16 cellular contexts compared by ENCODE assay signal in genomic region chr7:26858229-26858568, GRCh38. TPM values are rescaled to one million over a fixed set of nuclear protein-coding genes. Genes with fewer than 3 reads are reported as not detected.
A peak's percentile ranks its signal among the peaks of the same experiment; 100 is the strongest.
DNase-seq lines count a peak whose midpoint lies in the region; ATAC-seq, FAIRE-seq and TF ChIP-seq lines count a peak whose summit lies in the region.
"Had no signal": no experiment of that assay in that cellular context is flagged by ENCODE, and none has a peak within 500 bp of the region (broad histone marks: within the 10 kb centered on the region; RNA-seq: fewer than 3 reads in every experiment).

No MANE protein-coding gene starts in this region.

- H3K9me2 ChIP-seq in GM23338 (ENCODE audit: insufficient read depth): no peaks in the 10 kb centered on the region

- FAIRE-seq in astrocyte (lab: Jason Lieb, UNC) (no peak), small intestine (lab: Jason Lieb, UNC) (no peak)
- FAIRE-seq: GM12891 had no signal

- H3K79me2 ChIP-seq in GM23338 (replicated peaks; ENCODE audit: insufficient read depth): no peaks in the 10 kb centered on the region
- H3K79me2 ChIP-seq in astrocyte (ENCODE audit: insufficient read depth, low read length): no peaks in the 10 kb centered on the region

- H3F3A ChIP-seq in GM23338 (replicated peaks; ENCODE audit: low read depth): no peaks in the 10 kb centered on the region

- peaks cover 93% of the 10 kb centered on the region for H3K27me3 ChIP-seq in GM23338 (ENCODE audit: insufficient read depth)
- H3K27me3 ChIP-seq in astrocyte (ENCODE audit: insufficient read depth, low read length): peaks cover 62% of the 10 kb centered on the region
- peaks cover 98% of the 10 kb centered on the region for H3K27me3 ChIP-seq in iPS-20b (ENCODE audit: insufficient read depth, low read length)
- peaks cover 0 to 4% of the 10 kb centered on the region in 2 donors for H3K27me3 ChIP-seq in small intestine (ENCODE audit: control insufficient read depth in 2 of 2, insufficient read depth in 2 of 2, low read length in 2 of 2)

- H3K4me2 ChIP-seq in GM23338 (peak overlapping the region; percentile 76), astrocyte (ENCODE audit: low read length) (no peak overlapping the region)

- H3K4me3 ChIP-seq in GM23338 (peak overlapping the region; percentile 49; the same call in 1 of the 2 replicates), astrocyte (ENCODE audit: insufficient read depth, low read depth, low read length) (no peak overlapping the region), iPS-20b (ENCODE audit: low read length) (peak overlapping the region; percentile 61), small intestine (ENCODE audit: low read depth in 1 of 2, low read length in 2 of 2) (no peak overlapping the region)
- H3K4me3 ChIP-seq: uterus had no signal

- 51 to 63% (median 59%) methylated on average over 4 of the region's 4 CpGs for WGBS in small intestine, 3 donors

- H3K9me3 Mint-ChIP-seq in GM23338 (no peaks in the 10 kb centered on the region), astrocyte (ENCODE audit: unreplicated experiment) (no peaks in the 10 kb centered on the region)

- no peak overlapping the region for H3K9ac ChIP-seq in astrocyte (ENCODE audit: low read length)
- no peak overlapping the region for H3K9ac ChIP-seq in iPS-20b (ENCODE audit: low read depth, low read length)

- no peak for TF ChIP-seq CTCF in GM23338 (conservative IDR thresholded peaks at IDR 0.05; ENCODE audit: low read depth in 2 of 2)
- no peak for TF ChIP-seq CTCF in astrocyte (IDR thresholded peaks at IDR 0.05; ENCODE audit: insufficient read depth, low read depth, low read length)

- H3K36me3 ChIP-seq in GM23338 (ENCODE audit: insufficient read depth) (no peaks in the 10 kb centered on the region), astrocyte (ENCODE audit: insufficient read depth, low read length) (no peaks in the 10 kb centered on the region), iPS-20b (ENCODE audit: insufficient read depth, low read depth, low read length) (no peaks in the 10 kb centered on the region), small intestine (ENCODE audit: control insufficient read depth in 2 of 2, insufficient read depth in 2 of 2, low read length in 2 of 2) (no peaks in the 10 kb centered on the region)
- H3K36me3 ChIP-seq: left ventricle myocardium inferior, right atrium auricular region, uterus had no signal

- H3K4me1 ChIP-seq in GM23338 (ENCODE audit: insufficient read depth) (peaks cover 30% of the 10 kb centered on the region), astrocyte (ENCODE audit: insufficient read depth, low read length) (no peaks in the 10 kb centered on the region), iPS-20b (ENCODE audit: insufficient read depth, low read length) (0 out of 2 replicates have a peak, but pooled peaks cover 2% of the 10 kb centered on the region), small intestine (ENCODE audit: control insufficient read depth in 2 of 2, insufficient read depth in 1 of 2, low read depth in 1 of 2, low read length in 1 of 2) (no peaks in the 10 kb centered on the region)
- H3K4me1 ChIP-seq: left ventricle myocardium inferior, right atrium auricular region, uterus had no signal

- H4K20me1 ChIP-seq in GM23338 (replicated peaks; ENCODE audit: insufficient read depth) (peaks cover 21% of the 10 kb centered on the region), astrocyte (ENCODE audit: insufficient read depth, low read length) (peaks cover 6% of the 10 kb centered on the region)

- H3K27ac Mint-ChIP-seq in GM23338: no peak overlapping the region
- H3K27ac Mint-ChIP-seq in astrocyte (ENCODE audit: unreplicated experiment): no peak overlapping the region

- DNase-seq in GM23338 (ENCODE audit: low spot score): peak; percentile 4
- DNase-seq in astrocyte (ENCODE audit: low read depth): no peak
- no peak for DNase-seq in small intestine
- DNase-seq in NCI-H1105 (lab: John Stamatoyannopoulos, UW): no peak
- no peak for DNase-seq in cerebellar nuclear complex (lab: John Stamatoyannopoulos, UW)
- DNase-seq in activated effector memory CD4-positive, alpha-beta T cell treated with Interleukin-2 at 50 U/mL for 16 hours: no peak
- DNase-seq: activated CD4-positive, alpha-beta T cell treated with anti-CD3 and anti-CD28 coated beads, Interleukin-2, amount 50 U/mL, for 48 hours; activated naive CD4-positive, alpha-beta T cell treated with Interleukin-2 at 50 U/mL for 16 hours; DMS153; Karpas-422; left ventricle myocardium inferior; uterus had no signal

- H3K4me3 Mint-ChIP-seq in GM23338: peak overlapping the region; percentile 72
- H3K4me3 Mint-ChIP-seq in astrocyte (ENCODE audit: unreplicated experiment): peak overlapping the region; percentile 81

- H3K9me3 ChIP-seq in astrocyte (ENCODE audit: insufficient read depth, low read depth, low read length): no peaks in the 10 kb centered on the region
- H3K9me3 ChIP-seq in iPS-20b (ENCODE audit: insufficient read depth, low read depth, low read length): no peaks in the 10 kb centered on the region
- no peaks in the 10 kb centered on the region for H3K9me3 ChIP-seq in small intestine (ENCODE audit: control insufficient read depth, low read depth)
- H3K9me3 ChIP-seq: left ventricle myocardium inferior, right atrium auricular region, uterus had no signal

- H3K27ac ChIP-seq in GM23338 (ENCODE audit: low read depth) (no peak overlapping the region), astrocyte (ENCODE audit: low read depth, low read length) (no peak overlapping the region), iPS-20b (ENCODE audit: low read length) (no peak overlapping the region), small intestine (ENCODE audit: low read depth in 1 of 2, low read length in 1 of 2) (peak overlapping the region; percentile 24 to 80)
- H3K27ac ChIP-seq: left ventricle myocardium inferior, right atrium auricular region had no signal

- H3K4me1 Mint-ChIP-seq in GM23338: peaks cover 26% of the 10 kb centered on the region
- peaks cover 1% of the 10 kb centered on the region for H3K4me1 Mint-ChIP-seq in astrocyte (ENCODE audit: low read depth, unreplicated experiment)

- peaks cover 42% of the 10 kb centered on the region for H3K27me3 Mint-ChIP-seq in GM23338 (ENCODE audit: insufficient read depth, low read depth, poor library complexity)
- H3K27me3 Mint-ChIP-seq in astrocyte (ENCODE audit: low read depth, unreplicated experiment): peaks cover 44% of the 10 kb centered on the region

- H3K36me3 Mint-ChIP-seq in GM23338 (ENCODE audit: low read depth): no peaks in the 10 kb centered on the region
- no peaks in the 10 kb centered on the region for H3K36me3 Mint-ChIP-seq in astrocyte (ENCODE audit: low read depth, unreplicated experiment)

- H2AFZ ChIP-seq in GM23338: no peak overlapping the region
- H2AFZ ChIP-seq in astrocyte (ENCODE audit: low read depth, low read length): no peak overlapping the region

- peak; percentile 56; the same call in 2 of the 3 replicates for ATAC-seq in GM23338
- ATAC-seq in HG03469 (IDR thresholded peaks at IDR 0.05; ENCODE audit: unreplicated experiment): no peak

TF ChIP-seq in GM23338, 12 proteins besides CTCF, POLR2A, EP300 and RAD21 (continues in another document):
- TF ChIP-seq ETS1 (IDR thresholded peaks at IDR 0.05): no peak
- no peak for TF ChIP-seq ZNF331 (CRISPR knock-in tag; IDR thresholded peaks at IDR 0.05; ENCODE audit: low read depth)
- TF ChIP-seq EZH2phosphoT487 (IDR thresholded peaks at IDR 0.05; ENCODE audit: unreplicated experiment): no peak
- TF ChIP-seq CREB1 (CRISPR knock-in tag; IDR thresholded peaks at IDR 0.05; ENCODE audit: low read depth): no peak

RNA-seq across cellular contexts. Expression of gene SKAP2, which starts 6.2 kb away (rescaled TPM):
- 2.5 and 4.0 TPM in 2 replicates for total RNA-seq in GM23338 (2014; rRNA removed; shearing (Covaris generic))
- polyA plus RNA-seq in GM23338 (2016; fragmentation: Nextera tagmentation; extraction: Ambion mirVana) (3.6 and 4.4 TPM in 2 replicates), small intestine (10 to 100 TPM in 2 of 3 donors, 1 to 10 TPM in 1; 7.6 to 15.8 (median 13.0) TPM)
- 10.1 and 17.3 TPM in 2 replicates for total RNA-seq in astrocyte

Comparison
In these comparisons a context has a peak if more than half of its experiments do, and no peak if none do; other contexts are left out.
1. H3K27ac ChIP-seq: peak in small intestine (2 of 2); none in GM23338 (single experiment), astrocyte (single experiment) and iPS-20b (single experiment).
2. H3K4me3 ChIP-seq: peak in GM23338 (single experiment) and iPS-20b (single experiment); none in astrocyte (single experiment) and small intestine (0 of 2).